17 cellular contexts compared by ENCODE assay signal in the genomic region with DNA sequence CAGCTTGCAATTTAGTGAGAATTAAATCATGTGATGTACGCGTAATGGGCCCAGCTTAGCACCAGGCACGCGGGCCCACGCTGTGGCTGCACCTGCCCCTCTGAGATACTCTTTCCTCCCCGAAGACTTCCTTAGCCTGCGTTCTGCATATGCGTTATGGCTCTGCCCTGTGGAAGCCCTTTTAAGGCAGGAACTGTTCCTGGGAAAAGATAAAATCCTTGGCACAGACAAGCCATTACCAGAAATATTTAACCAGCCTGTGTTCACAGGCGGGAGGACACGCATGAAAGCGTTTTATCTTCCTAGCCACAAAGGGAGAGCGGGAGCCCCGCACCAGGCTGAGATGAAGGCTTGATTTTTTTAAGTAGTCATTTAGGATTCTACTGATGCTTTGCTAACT.
DNase-seq lines count a peak whose midpoint lies in the region; ATAC-seq and TF ChIP-seq lines count a peak whose summit lies in the region.
"Had no signal": no experiment of that assay in that cellular context is flagged by ENCODE, and none has a peak within 500 bp of the region (broad histone marks: within the 10 kb centered on the region; RNA-seq: fewer than 3 reads in every experiment).

No MANE protein-coding gene starts in this region.

- no peaks in the 10 kb centered on the region for H3K36me3 ChIP-seq in neuronal stem cell (replicated peaks in 1 of 2; ENCODE audit: control insufficient read depth in 2 of 2, insufficient read depth in 2 of 2, low read length in 2 of 2)
- no peaks in the 10 kb centered on the region for H3K36me3 ChIP-seq in PC-3 (ENCODE audit: low read depth, low read length)
- H3K36me3 ChIP-seq in transverse colon: no peaks in the 10 kb centered on the region

- no CpG with 5 or more reads among the region's 13 CpGs for WGBS in neuronal stem cell (ENCODE audit: extremely low coverage in 2 of 2, insufficient read length in 2 of 2, insufficient replicate concordance in 1 of 2), 2 donors
- WGBS in transverse colon (ENCODE audit: low coverage in 1 of 2), 2 donors: 40 to 68% methylated on average over 1 to 13 of the region's 13 CpGs

- H2BK15ac ChIP-seq in neuronal stem cell (ENCODE audit: low read length): no peak overlapping the region

- no peak overlapping the region for H2BK12ac ChIP-seq in neuronal stem cell (ENCODE audit: low read length)

- no peak for TF ChIP-seq EP300 in transverse colon (IDR thresholded peaks at IDR 0.05; ENCODE audit: low read depth)

- H3K4me3 Mint-ChIP-seq in activated naive CD8-positive, alpha-beta T cell treated with anti-CD3 and anti-CD28 coated beads, Interleukin-2, amount 50 U/mL, for 24 hours: no peak overlapping the region
- H3K4me3 Mint-ChIP-seq: B cell; CD8-positive, alpha-beta T cell had no signal

- H2AK5ac ChIP-seq in neuronal stem cell (ENCODE audit: low read depth, low read length): no peak overlapping the region

- no peak overlapping the region for H4K91ac ChIP-seq in neuronal stem cell (ENCODE audit: low read depth, low read length, poor library complexity)

- H3F3A ChIP-seq in PC-3 (ENCODE audit: low read length, unreplicated experiment): no peaks in the 10 kb centered on the region

- intact Hi-C loops in PC-3 (cut with micrococcal nuclease): no loop called here
- intact Hi-C loops in transverse colon (cut with DNase I; ENCODE audit: low total_unique reads): no loop called here

- POLR2A ChIA-PET in PC-3 (lab: Charles Lee; ENCODE audit: unreplicated experiment): no interaction called here

- CTCF ChIA-PET in PC-3 (lab: Charles Lee): no interaction called here

- H3K4me3 ChIP-seq in neuronal stem cell (ENCODE audit: low read length in 2 of 2) (no peak overlapping the region), PC-3 (ENCODE audit: low read length) (no peak overlapping the region), transverse colon (no peak overlapping the region)
- H3K4me3 ChIP-seq: GM23248, K562, PC-9 had no signal

- BruUV-seq in PC-3 (replicated peaks; lab: Mats Ljungman, UMichigan): no TSS peak

- H3K27ac ChIP-seq in neuronal stem cell (replicated peaks; ENCODE audit: low read length): no peak overlapping the region
- no peak overlapping the region for H3K27ac ChIP-seq in PC-3 (ENCODE audit: low read length)
- no peak overlapping the region for H3K27ac ChIP-seq in transverse colon
- H3K27ac ChIP-seq: GM23248, HL-60, PC-9 had no signal

- H3K4me2 ChIP-seq in neuronal stem cell (ENCODE audit: insufficient read depth, low read length, poor library complexity, severe bottlenecking) (no peak overlapping the region), PC-3 (ENCODE audit: low read length) (no peak overlapping the region)
- H3K4me2 ChIP-seq: PC-9 had no signal

- H3K4me1 ChIP-seq in neuronal stem cell (ENCODE audit: control insufficient read depth in 2 of 2, insufficient read depth in 1 of 2, low read depth in 1 of 2, low read length in 2 of 2): no peaks in the 10 kb centered on the region
- H3K4me1 ChIP-seq in PC-3 (ENCODE audit: insufficient read depth, low read length): no peaks in the 10 kb centered on the region
- no peaks in the 10 kb centered on the region for H3K4me1 ChIP-seq in transverse colon

- no peaks in the 10 kb centered on the region for H3K36me3 Mint-ChIP-seq in activated naive CD8-positive, alpha-beta T cell treated with anti-CD3 and anti-CD28 coated beads, Interleukin-2, amount 50 U/mL, for 24 hours (ENCODE audit: low read depth)
- H3K36me3 Mint-ChIP-seq: CD8-positive, alpha-beta T cell had no signal

- H3K4me1 Mint-ChIP-seq in activated naive CD8-positive, alpha-beta T cell treated with anti-CD3 and anti-CD28 coated beads, Interleukin-2, amount 50 U/mL, for 24 hours: no peaks in the 10 kb centered on the region
- H3K4me1 Mint-ChIP-seq: B cell had no signal

- H2BK5ac ChIP-seq in neuronal stem cell (ENCODE audit: low read length): no peak overlapping the region

- H3K9ac ChIP-seq in neuronal stem cell (ENCODE audit: low read depth, low read length, poor library complexity) (no peak overlapping the region), PC-3 (ENCODE audit: low read length) (no peak overlapping the region)
- H3K9ac ChIP-seq: GM23248 had no signal

- TF ChIP-seq CTCF in PC-3 (conservative IDR thresholded peaks at IDR 0.05; ENCODE audit: low read depth, low read length) (no peak), transverse colon (IDR thresholded peaks at IDR 0.05) (no peak)

- TF ChIP-seq POLR2A in transverse colon (IDR thresholded peaks at IDR 0.05): no peak

- H3K4ac ChIP-seq in neuronal stem cell (ENCODE audit: low read length): no peak overlapping the region

- H3K27me3 ChIP-seq in neuronal stem cell (ENCODE audit: control insufficient read depth in 3 of 3, insufficient read depth in 3 of 3, low read depth in 1 of 3, low read length in 3 of 3): no peaks in the 10 kb centered on the region
- no peaks in the 10 kb centered on the region for H3K27me3 ChIP-seq in PC-3 (ENCODE audit: low read length)
- H3K27me3 ChIP-seq in transverse colon: no peaks in the 10 kb centered on the region

- no peaks in the 10 kb centered on the region for H3K79me1 ChIP-seq in neuronal stem cell (ENCODE audit: low read depth, low read length)

- H3K23ac ChIP-seq in neuronal stem cell (ENCODE audit: low read depth, low read length, poor library complexity): no peak overlapping the region

- no peak overlapping the region for H3K14ac ChIP-seq in neuronal stem cell (ENCODE audit: low read length)

- H3K9me3 ChIP-seq in neuronal stem cell (replicated peaks in 1 of 2; ENCODE audit: control insufficient read depth in 2 of 2, insufficient read depth in 1 of 2, low read depth in 1 of 2, low read length in 2 of 2) (no peaks in the 10 kb centered on the region), PC-3 (ENCODE audit: low read length) (no peaks in the 10 kb centered on the region), transverse colon (no peaks in the 10 kb centered on the region)

- H3K79me2 ChIP-seq in PC-3 (ENCODE audit: low read length): no peaks in the 10 kb centered on the region

- H2AFZ ChIP-seq in neuronal stem cell (ENCODE audit: low read length): no peak overlapping the region
- H2AFZ ChIP-seq in PC-3 (ENCODE audit: low read length): no peak overlapping the region
- H2AFZ ChIP-seq: GM23248, PC-9 had no signal

- H3K9me2 ChIP-seq in PC-3 (replicated peaks; ENCODE audit: low read length): no peaks in the 10 kb centered on the region

- H4K8ac ChIP-seq in neuronal stem cell (ENCODE audit: low read depth, low read length): peak overlapping the region; percentile 88

- peak; percentile 68 for DNase-seq in ACHN
- DNase-seq in NCI-H1092 treated with DMSO at 0.1 percent for 48 hours (lab: John Stamatoyannopoulos, UW): peak; percentile 8
- peak; percentile 27 for DNase-seq in glomerular visceral epithelial cell (ENCODE audit: extremely low spot score)
- DNase-seq in neuronal stem cell (ENCODE audit: low spot score): no peak
- no peak for DNase-seq in activated naive CD8-positive, alpha-beta T cell treated with anti-CD3 and anti-CD28 coated beads, Interleukin-2, amount 50 U/mL, for 24 hours
- no peak for DNase-seq in PC-3
- DNase-seq in transverse colon: no peak
- DNase-seq: CD8-positive, alpha-beta T cell; DND-41; GDM1; GM23248; NCI-H1694; NCI-H510A; PC-9 had no signal

- H4K20me1 ChIP-seq in PC-3 (ENCODE audit: low read length): no peaks in the 10 kb centered on the region

- H3K18ac ChIP-seq in neuronal stem cell (ENCODE audit: low read length): no peak overlapping the region

- no peak overlapping the region for H2BK120ac ChIP-seq in neuronal stem cell (ENCODE audit: low read depth, low read length)

- in situ Hi-C loops in ACHN (cut with HindIII; ENCODE audit: low pct_ligation_motif_present, low pct_unique_long_range_greater_than_20kb, low sequenced_read_pairs) (no loop called here), transverse colon (cut with MboI; ENCODE audit: low pct_ligation_motif_present in 1 of 4, low pct_unique_long_range_greater_than_20kb in 1 of 4, low sequenced_read_pairs in 3 of 4) (no loop called here)

- no peak for ATAC-seq in activated naive CD8-positive, alpha-beta T cell treated with anti-CD3 and anti-CD28 coated beads, Interleukin-2, amount 50 U/mL, for 24 hours
- no peak for ATAC-seq in PC-3
- ATAC-seq: CD8-positive, alpha-beta T cell; K562 had no signal

- no peaks in the 10 kb centered on the region for H3K9me3 Mint-ChIP-seq in activated naive CD8-positive, alpha-beta T cell treated with anti-CD3 and anti-CD28 coated beads, Interleukin-2, amount 50 U/mL, for 24 hours
- H3K9me3 Mint-ChIP-seq: CD8-positive, alpha-beta T cell had no signal

- H3K27me3 Mint-ChIP-seq in activated naive CD8-positive, alpha-beta T cell treated with anti-CD3 and anti-CD28 coated beads, Interleukin-2, amount 50 U/mL, for 24 hours: peaks cover 9% of the 10 kb centered on the region

- H3K27ac Mint-ChIP-seq in activated naive CD8-positive, alpha-beta T cell treated with anti-CD3 and anti-CD28 coated beads, Interleukin-2, amount 50 U/mL, for 24 hours: no peak overlapping the region
- H3K27ac Mint-ChIP-seq: B cell; CD8-positive, alpha-beta T cell had no signal

Comparison
In these comparisons a context has a peak if more than half of its experiments do, and no peak if none do; other contexts are left out.
1. DNase-seq: peak in ACHN (single experiment), NCI-H1092 treated with DMSO at 0.1 percent for 48 hours (single experiment) and glomerular visceral epithelial cell (single experiment); none in neuronal stem cell (single experiment), activated naive CD8-positive, alpha-beta T cell treated with anti-CD3 and anti-CD28 coated beads, Interleukin-2, amount 50 U/mL, for 24 hours (single experiment), PC-3 (single experiment) and transverse colon (single experiment).